In the genomic region with DNA sequence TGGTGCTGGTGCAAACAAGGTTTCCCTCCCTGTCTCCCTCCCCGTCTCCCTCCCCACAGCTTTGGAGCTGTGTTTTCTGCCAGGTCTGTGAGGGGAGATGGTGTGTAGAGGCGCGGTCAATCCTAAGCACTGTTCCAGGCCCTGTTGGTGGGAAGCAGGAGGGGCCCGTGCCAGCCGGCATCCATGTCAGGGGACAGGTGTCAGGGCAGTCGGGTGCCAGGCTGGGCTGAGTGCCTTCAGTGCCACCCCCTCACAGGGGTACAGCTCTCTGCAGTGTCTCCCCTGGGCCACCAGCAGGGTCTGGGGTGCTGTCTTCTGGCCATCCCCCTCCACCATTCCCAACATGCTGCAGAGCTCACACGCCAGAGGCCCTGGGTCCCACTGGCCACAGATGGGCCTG, we compare ENCODE assay signal across 17 cellular contexts.
"Had no signal": no experiment of that assay in that cellular context is flagged by ENCODE, and none has a peak within 500 bp of the region (broad histone marks: within the 10 kb centered on the region; RNA-seq: fewer than 3 reads in every experiment).

No MANE protein-coding gene starts in this region.

- H3K27ac ChIP-seq: adrenal gland, esophagus squamous epithelium, heart right ventricle, left ventricle myocardium inferior, ovary, psoas muscle, right lobe of liver, tibial nerve, VCaP had no signal

- H3K9me3 ChIP-seq: adrenal gland, esophagus squamous epithelium, heart right ventricle, left ventricle myocardium inferior, ovary, psoas muscle, right lobe of liver, tibial nerve had no signal

- H3K4me1 ChIP-seq: adrenal gland, esophagus squamous epithelium, psoas muscle, right lobe of liver, tibial nerve had no signal

- H3K4me3 ChIP-seq: adrenal gland, esophagus squamous epithelium, heart right ventricle, ovary, psoas muscle, right lobe of liver, tibial nerve had no signal

- H3K27me3 ChIP-seq: adrenal gland, ovary, right lobe of liver had no signal

- DNase-seq: activated CD4-positive, alpha-beta T cell treated with anti-CD3 and anti-CD28 coated beads, Interleukin-2, amount 50 U/mL, for 1 hour; activated CD4-positive, CD25-positive, alpha-beta regulatory T cell treated with anti-CD3 and anti-CD28 coated beads, Interleukin-2, amount 50 U/mL, for 72 hours; activated gamma-delta T cell; adrenal gland; effector memory CD8-positive, alpha-beta T cell; esophagus squamous epithelium; heart right ventricle; left ventricle myocardium inferior; ovary; psoas muscle; right lobe of liver; stimulated activated CD4-positive, alpha-beta T cell treated with anti-CD3 and anti-CD28 coated beads, Interleukin-4, amount 100 ng/mL, for 4 hours; stimulated activated naive CD4-positive, alpha-beta T cell had no signal

- ATAC-seq: effector memory CD8-positive, alpha-beta T cell; heart right ventricle had no signal

- H3K36me3 ChIP-seq: adrenal gland, left ventricle myocardium inferior, ovary, right lobe of liver had no signal

- FAIRE-seq: bronchial epithelial cell, urothelium cell line had no signal
